2 cellular contexts compared by ENCODE assay signal in the genomic region with DNA sequence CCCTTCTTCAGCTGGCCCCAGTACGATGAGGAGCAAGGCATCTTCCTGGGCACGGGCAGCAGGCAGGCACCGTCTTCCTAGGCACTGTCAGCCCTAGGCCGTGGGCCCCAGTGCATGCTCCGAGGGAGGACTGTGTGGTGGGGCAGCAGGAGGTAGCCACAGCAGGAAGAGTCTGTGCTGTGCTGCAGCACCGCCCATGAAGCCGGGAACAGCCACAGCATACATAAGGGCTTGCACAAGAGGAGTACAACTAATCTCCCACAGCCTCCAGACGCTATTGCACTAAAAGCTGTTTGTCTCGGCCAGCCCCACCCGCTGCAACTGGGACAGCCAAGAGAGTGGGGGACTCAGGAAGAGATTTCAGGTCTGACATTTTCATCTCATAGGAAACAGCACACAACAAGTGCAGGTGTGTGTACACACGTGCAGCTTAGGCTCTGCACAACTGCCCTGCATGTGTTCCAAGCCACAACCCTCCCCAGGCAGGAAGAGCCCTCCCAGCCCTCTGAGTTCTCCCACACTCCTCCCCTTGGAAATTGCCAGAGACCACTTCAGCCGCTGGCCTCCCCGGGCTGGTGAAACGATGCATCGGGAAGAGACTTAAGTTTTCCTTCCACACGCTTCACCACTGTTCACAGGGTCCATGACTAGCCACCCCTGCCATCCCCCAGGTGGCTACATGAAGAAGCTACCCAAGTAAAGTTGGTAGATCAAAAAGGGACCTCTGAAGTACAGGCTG.
TF ChIP-seq lines count a peak whose summit lies in the region.

No MANE protein-coding gene starts in this region.

TF ChIP-seq in H1, 55 proteins besides CTCF, POLR2A, EP300 and RAD21:
- no peak for TF ChIP-seq EGR1 (IDR thresholded peaks at IDR 0.05; ENCODE audit: borderline replicate concordance, low read depth, low read length)
- no peak for TF ChIP-seq KDM5A (IDR thresholded peaks at IDR 0.05; ENCODE audit: low read length)
- no peak for TF ChIP-seq BACH1 (IDR thresholded peaks at IDR 0.05; ENCODE audit: low read length)
- TF ChIP-seq TEAD4 (IDR thresholded peaks at IDR 0.05; ENCODE audit: low read depth, low read length) = no peak
- TF ChIP-seq, protein P1, sequence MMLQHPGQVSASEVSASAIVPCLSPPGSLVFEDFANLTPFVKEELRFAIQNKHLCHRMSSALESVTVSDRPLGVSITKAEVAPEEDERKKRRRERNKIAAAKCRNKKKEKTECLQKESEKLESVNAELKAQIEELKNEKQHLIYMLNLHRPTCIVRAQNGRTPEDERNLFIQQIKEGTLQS (IDR thresholded peaks at IDR 0.05; ENCODE audit: insufficient read depth, low read depth, low read length) = no peak
- no peak for TF ChIP-seq TBP (IDR thresholded peaks at IDR 0.05; ENCODE audit: low read depth, low read length)
- TF ChIP-seq JUN (IDR thresholded peaks at IDR 0.05; ENCODE audit: low read depth, low read length) = no peak
- TF ChIP-seq JUND (IDR thresholded peaks at IDR 0.05; ENCODE audit: low read length) = no peak
- TF ChIP-seq CTBP2 (IDR thresholded peaks at IDR 0.05; ENCODE audit: borderline replicate concordance, insufficient read depth, insufficient read length, low read length) = no peak
- TF ChIP-seq CBX5 (IDR thresholded peaks at IDR 0.05; ENCODE audit: low read depth, low read length) = no peak
- TF ChIP-seq SUZ12 (IDR thresholded peaks at IDR 0.05; ENCODE audit: low read length) = no peak
- TF ChIP-seq SAP30 (IDR thresholded peaks at IDR 0.05; ENCODE audit: insufficient read depth, insufficient replicate concordance, low read length) = no peak
- TF ChIP-seq RXRA (IDR thresholded peaks at IDR 0.05; ENCODE audit: insufficient read depth, low read depth, low read length) = no peak
- no peak for TF ChIP-seq RBBP5 (IDR thresholded peaks at IDR 0.05; ENCODE audit: borderline replicate concordance, low read depth, low read length)
- no peak for TF ChIP-seq ASH2L (IDR thresholded peaks at IDR 0.05; ENCODE audit: low read length)
- TF ChIP-seq GABPA (IDR thresholded peaks at IDR 0.05; ENCODE audit: borderline replicate concordance, insufficient read depth, low read length) = no peak
- no peak for TF ChIP-seq YY1 (IDR thresholded peaks at IDR 0.05; ENCODE audit: low read depth, low read length)
- TF ChIP-seq CBX8 (IDR thresholded peaks at IDR 0.05; ENCODE audit: borderline replicate concordance, low read depth, low read length) = no peak
- no peak for TF ChIP-seq SP4 (IDR thresholded peaks at IDR 0.05; ENCODE audit: low read length)
- no peak for TF ChIP-seq MAFK (IDR thresholded peaks at IDR 0.05; ENCODE audit: low read depth, low read length)
TF ChIP-seq in H1: peak in this region for 0.

TF ChIP-seq in SK-N-SH, 30 proteins besides CTCF, POLR2A, EP300 and RAD21:
- TF ChIP-seq RFX5 (IDR thresholded peaks at IDR 0.05; ENCODE audit: low read length) (no peak), MXI1 (IDR thresholded peaks at IDR 0.05; ENCODE audit: low read depth, low read length) (no peak), POLR2AphosphoS5 (IDR thresholded peaks at IDR 0.05; ENCODE audit: low read depth, low read length) (no peak), SMC3 (IDR thresholded peaks at IDR 0.05; ENCODE audit: low read depth, low read length) (no peak), EZH2phosphoT487 (IDR thresholded peaks at IDR 0.05; ENCODE audit: borderline replicate concordance, low read depth) (no peak), GATA2 (CRISPR knock-in tag; IDR thresholded peaks at IDR 0.05) (no peak), TCF12 (IDR thresholded peaks at IDR 0.05) (no peak), ELF1 (IDR thresholded peaks at IDR 0.05) (no peak), RXRA (IDR thresholded peaks at IDR 0.05; ENCODE audit: borderline replicate concordance, low read depth) (no peak), TEAD4 (IDR thresholded peaks at IDR 0.05; ENCODE audit: borderline replicate concordance, insufficient read depth) (no peak), FOXJ3 (CRISPR knock-in tag; IDR thresholded peaks at IDR 0.05) (no peak), FOSL2 (IDR thresholded peaks at IDR 0.05; ENCODE audit: borderline replicate concordance, low read depth) (no peak), JUND (IDR thresholded peaks at IDR 0.05) (no peak)
- TF ChIP-seq, protein P2, sequence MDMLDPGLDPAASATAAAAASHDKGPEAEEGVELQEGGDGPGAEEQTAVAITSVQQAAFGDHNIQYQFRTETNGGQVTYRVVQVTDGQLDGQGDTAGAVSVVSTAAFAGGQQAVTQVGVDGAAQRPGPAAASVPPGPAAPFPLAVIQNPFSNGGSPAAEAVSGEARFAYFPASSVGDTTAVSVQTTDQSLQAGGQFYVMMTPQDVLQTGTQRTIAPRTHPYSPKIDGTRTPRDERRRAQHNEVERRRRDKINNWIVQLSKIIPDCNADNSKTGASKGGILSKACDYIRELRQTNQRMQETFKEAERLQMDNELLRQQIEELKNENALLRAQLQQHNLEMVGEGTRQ (IDR thresholded peaks at IDR 0.05; ENCODE audit: borderline replicate concordance, low read depth, low read length) = no peak
- TF ChIP-seq, protein P3, sequence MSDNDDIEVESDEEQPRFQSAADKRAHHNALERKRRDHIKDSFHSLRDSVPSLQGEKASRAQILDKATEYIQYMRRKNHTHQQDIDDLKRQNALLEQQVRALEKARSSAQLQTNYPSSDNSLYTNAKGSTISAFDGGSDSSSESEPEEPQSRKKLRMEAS (IDR thresholded peaks at IDR 0.05; ENCODE audit: low read depth) = no peak
